20 cellular contexts compared by ENCODE assay signal in the genomic region with DNA sequence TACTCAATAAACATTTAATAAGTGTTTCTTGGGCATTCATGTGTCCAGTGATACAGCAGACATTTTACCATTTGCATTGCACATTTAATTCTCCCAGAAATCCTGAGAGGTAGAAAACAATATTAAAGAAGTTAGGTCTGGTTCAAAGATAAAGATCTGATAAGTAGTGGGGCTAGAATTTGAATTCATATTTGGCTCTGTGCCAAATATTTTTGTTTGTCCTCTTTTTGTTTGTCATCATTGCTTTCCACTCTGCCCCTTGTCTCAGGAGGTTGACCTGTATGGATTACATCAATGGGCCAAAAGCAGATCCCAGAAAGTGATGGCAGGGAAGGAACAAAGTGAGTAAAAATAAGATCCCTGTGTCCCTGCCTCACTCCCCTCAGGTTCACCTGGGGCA.
DNase-seq lines count a peak whose midpoint lies in the region; ATAC-seq, FAIRE-seq and TF ChIP-seq lines count a peak whose summit lies in the region.
"Had no signal": no experiment of that assay in that cellular context is flagged by ENCODE, and none has a peak within 500 bp of the region (broad histone marks: within the 10 kb centered on the region; RNA-seq: fewer than 3 reads in every experiment).

No MANE protein-coding gene starts in this region.

- no peak overlapping the region for H3K4me3 ChIP-seq in HepG2 (replicated peaks in 1 of 3; ENCODE audit: insufficient read depth in 1 of 3, low read depth in 2 of 3, low read length in 3 of 3)
- H3K4me3 ChIP-seq in right lobe of liver, result no peak overlapping the region
- H3K4me3 ChIP-seq in K562, result no peak overlapping the region
- no peak overlapping the region for H3K4me3 ChIP-seq in thoracic aorta
- H3K4me3 ChIP-seq in A673 (ENCODE audit: low read depth, low read length, poor library complexity, severe bottlenecking), result no peak overlapping the region
- no peak overlapping the region for H3K4me3 ChIP-seq in body of pancreas
- H3K4me3 ChIP-seq: BLaER1, GM23248 had no signal

- ATAC-seq in HepG2 (no peak), right lobe of liver (no peak), K562 (no peak), thoracic aorta (ENCODE audit: insufficient number of reproducible peaks, low FRiP score, low read depth) (no peak), body of pancreas (no peak)
- ATAC-seq: CD8-positive, alpha-beta T cell had no signal

- H3K4me1 ChIP-seq in HepG2 (ENCODE audit: insufficient read depth, low read length) (no peaks in the 10 kb centered on the region), right lobe of liver (no peaks in the 10 kb centered on the region), K562 (replicated peaks in 1 of 2; ENCODE audit: control insufficient read depth in 2 of 2, insufficient read depth in 2 of 2, low read length in 2 of 2) (no peaks in the 10 kb centered on the region), thoracic aorta (ENCODE audit: control insufficient read depth in 1 of 2, low read depth in 2 of 2) (peaks cover 16 to 38% of the 10 kb centered on the region in 2 donors), A673 (ENCODE audit: insufficient read depth, low read length, poor library complexity, severe bottlenecking) (no peaks in the 10 kb centered on the region), body of pancreas (no peaks in the 10 kb centered on the region)
- H3K4me1 ChIP-seq: BLaER1, Caco-2 had no signal

- FAIRE-seq in HepG2 (lab: Jason Lieb, UNC) (no peak), K562 (lab: Jason Lieb, UNC) (no peak)
- FAIRE-seq: G401.6, GM12892, GM19239, H1 had no signal

- H3K36me3 ChIP-seq in HepG2 (replicated peaks in 1 of 2; ENCODE audit: control insufficient read depth in 1 of 2, insufficient read depth in 2 of 2, low read length in 2 of 2) (no peaks in the 10 kb centered on the region), right lobe of liver (no peaks in the 10 kb centered on the region), K562 (ENCODE audit: control insufficient read depth, insufficient read depth, low read length) (no peaks in the 10 kb centered on the region), thoracic aorta (no peaks in the 10 kb centered on the region), A673 (ENCODE audit: insufficient read depth, low read length, poor library complexity, severe bottlenecking) (no peaks in the 10 kb centered on the region), body of pancreas (replicated peaks in 1 of 2; ENCODE audit: insufficient read depth in 1 of 2, low read depth in 2 of 2) (no peaks in the 10 kb centered on the region)
- H3K36me3 ChIP-seq: BLaER1 had no signal

- H3K27me3 ChIP-seq in HepG2 (ENCODE audit: control insufficient read depth in 1 of 2, insufficient read depth in 2 of 2, low read length in 2 of 2) (no peaks in the 10 kb centered on the region), right lobe of liver (no peaks in the 10 kb centered on the region), K562 (ENCODE audit: control insufficient read depth in 2 of 2, insufficient read depth in 2 of 2, low read length in 2 of 2) (no peaks in the 10 kb centered on the region), thoracic aorta (replicated peaks; ENCODE audit: insufficient read depth) (no peaks in the 10 kb centered on the region), A673 (replicated peaks; ENCODE audit: insufficient read depth, low read depth, low read length, poor library complexity) (no peaks in the 10 kb centered on the region), body of pancreas (no peaks in the 10 kb centered on the region)
- H3K27me3 ChIP-seq: BLaER1 had no signal

- DNase-seq in HepG2 (ENCODE audit: low spot score), result no peak
- no peak for DNase-seq in right lobe of liver
- peak in 2 of 4 experiments; percentile 7 to 8 for DNase-seq in K562 (ENCODE audit: extremely low read depth in 1 of 4, low spot score in 3 of 4)
- DNase-seq in thoracic aorta (ENCODE audit: low spot score), result no peak
- DNase-seq in A673 (ENCODE audit: low spot score), result no peak
- no peak for DNase-seq in body of pancreas
- DNase-seq: Caco-2; CD4-positive, CD25-positive, alpha-beta regulatory T cell; CD8-positive, alpha-beta T cell; DMS153; DND-41; GM23248; H7; HCEC 1CT had no signal

- H2AFZ ChIP-seq in HepG2 (ENCODE audit: low read length) (no peak overlapping the region), K562 (ENCODE audit: low read depth, low read length) (no peak overlapping the region)
- H2AFZ ChIP-seq: GM23248 had no signal

- no TSS peak for BruUV-seq in HepG2 (replicated peaks; lab: Mats Ljungman, UMichigan)
- BruUV-seq in K562 (replicated peaks; lab: Mats Ljungman, UMichigan), result no TSS peak
- no TSS peak for BruUV-seq in A673 (replicated peaks; lab: Mats Ljungman, UMichigan)

- CTCF ChIA-PET in HepG2 (lab: Yijun Ruan, JAX; ENCODE audit: low intra/inter-chr PET ratio, low total read pairs), result no interaction called here
- CTCF ChIA-PET in K562 (lab: Yijun Ruan, JAX; ENCODE audit: low intra/inter-chr PET ratio), result no interaction called here
- CTCF ChIA-PET in A673 (lab: Charles Lee), result no interaction called here

- TF ChIP-seq EP300 in HepG2 (IDR thresholded peaks at IDR 0.05; ENCODE audit: low read depth in 2 of 2, low read length in 2 of 2), result no peak
- no peak for TF ChIP-seq EP300 in HepG2 (CRISPR knock-in tag; IDR thresholded peaks at IDR 0.05; ENCODE audit: borderline replicate concordance)
- no peak for TF ChIP-seq EP300 in K562 (IDR thresholded peaks at IDR 0.05; ENCODE audit: low read length)

- H3K9me3 ChIP-seq in HepG2 (ENCODE audit: low read length) (no peaks in the 10 kb centered on the region), right lobe of liver (no peaks in the 10 kb centered on the region), K562 (replicated peaks; ENCODE audit: control insufficient read depth, insufficient read depth, low read depth, low read length) (no peaks in the 10 kb centered on the region), thoracic aorta (no peaks in the 10 kb centered on the region), A673 (ENCODE audit: low read depth, low read length, poor library complexity, severe bottlenecking) (no peaks in the 10 kb centered on the region), body of pancreas (no peaks in the 10 kb centered on the region)
- H3K9me3 ChIP-seq: BLaER1, Caco-2 had no signal

- H4K20me1 ChIP-seq in HepG2 (ENCODE audit: insufficient read depth, low read length), result no peaks in the 10 kb centered on the region
- H4K20me1 ChIP-seq in K562 (replicated peaks; ENCODE audit: control insufficient read depth, insufficient read depth, low read length), result no peaks in the 10 kb centered on the region
- H4K20me1 ChIP-seq: BLaER1 had no signal

- TF ChIP-seq POLR2A in HepG2 (IDR thresholded peaks at IDR 0.05; ENCODE audit: insufficient read depth in 1 of 2, low read depth in 2 of 2, low read length in 2 of 2) (no peak), right lobe of liver (IDR thresholded peaks at IDR 0.05) (no peak), K562 (conservative IDR thresholded peaks at IDR 0.05) (no peak), body of pancreas (IDR thresholded peaks at IDR 0.05) (no peak)

- in situ Hi-C loops in HepG2 (cut with HindIII; ENCODE audit: extremely low pct_ligation_motif_present, low pct_unique_long_range_greater_than_20kb) (no loop called here), K562 (cut with MboI) (no loop called here)

- H3K9ac ChIP-seq in HepG2 (ENCODE audit: insufficient read depth, low read depth, low read length) (no peak overlapping the region), K562 (ENCODE audit: insufficient read depth in 1 of 2, low read depth in 2 of 2, low read length in 2 of 2) (no peak overlapping the region)
- H3K9ac ChIP-seq: BLaER1, GM23248 had no signal

- TF ChIP-seq CTCF in HepG2 (CRISPR knock-in tag; IDR thresholded peaks at IDR 0.05) (no peak), right lobe of liver (IDR thresholded peaks at IDR 0.05) (no peak), K562 (IDR thresholded peaks at IDR 0.05 in 2 of 3, conservative IDR thresholded peaks at IDR 0.05 in 1 of 3; ENCODE audit: insufficient read depth in 2 of 3, low read depth in 1 of 3, low read length in 3 of 3) (no peak), thoracic aorta (IDR thresholded peaks at IDR 0.05) (no peak), A673 (conservative IDR thresholded peaks at IDR 0.05; ENCODE audit: low read depth, low read length) (no peak), body of pancreas (IDR thresholded peaks at IDR 0.05) (no peak)

- no peak overlapping the region for H3K4me2 ChIP-seq in HepG2 (ENCODE audit: low read depth, low read length)
- no peak overlapping the region for H3K4me2 ChIP-seq in K562 (ENCODE audit: insufficient read depth, low read length)
- H3K4me2 ChIP-seq: BLaER1 had no signal

- no peaks in the 10 kb centered on the region for H3K9me1 ChIP-seq in K562 (ENCODE audit: control insufficient read depth, insufficient read depth, low read length)

- POLR2A ChIA-PET in HepG2 (lab: Yijun Ruan, JAX), result no interaction called here
- POLR2A ChIA-PET in K562 (lab: Yijun Ruan, JAX), result no interaction called here
- POLR2A ChIA-PET in A673 (lab: Charles Lee; ENCODE audit: low non-redundant PET), result no interaction called here

- H3K27ac ChIP-seq in HepG2 (ENCODE audit: extremely low read length, insufficient read depth, low read length) (no peak overlapping the region), right lobe of liver (no peak overlapping the region), K562 (ENCODE audit: extremely low read depth, low read depth, low read length) (no peak overlapping the region), thoracic aorta (peak overlapping the region; percentile 8 to 20), A673 (ENCODE audit: low read depth, low read length, poor library complexity, severe bottlenecking) (no peak overlapping the region), body of pancreas (no peak overlapping the region)
- H3K27ac ChIP-seq: BLaER1, C4-2B, GM23248 had no signal

- TF ChIP-seq RAD21 in HepG2 (CRISPR knock-in tag; IDR thresholded peaks at IDR 0.05) (no peak), K562 (CRISPR knock-in tag; conservative IDR thresholded peaks at IDR 0.05 in 1 of 2, IDR thresholded peaks at IDR 0.05 in 1 of 2) (no peak)

- H3K79me2 ChIP-seq in HepG2 (ENCODE audit: insufficient read depth, low read length), result no peaks in the 10 kb centered on the region
- no peaks in the 10 kb centered on the region for H3K79me2 ChIP-seq in K562 (ENCODE audit: control insufficient read depth, insufficient read depth, low read length)

- intact Hi-C loops in HepG2 (cut with micrococcal nuclease; ENCODE audit: unreplicated experiment), result no loop called here
- intact Hi-C loops in right lobe of liver (cut with DNase I), result no loop called here
- intact Hi-C loops in K562 (cut with micrococcal nuclease), result no loop called here
- intact Hi-C loops in A673 (cut with micrococcal nuclease; ENCODE audit: unreplicated experiment), result no loop called here
- intact Hi-C loops in body of pancreas (cut with DNase I), result no loop called here

TF ChIP-seq in HepG2, 621 proteins besides CTCF, POLR2A, EP300 and RAD21 (continues in another document):
- TF ChIP-seq LCORL (IDR thresholded peaks at IDR 0.05) (peak; percentile 98), LCORL (CRISPR knock-in tag; IDR thresholded peaks at IDR 0.05) (no peak)

TF ChIP-seq in K562, 482 proteins besides CTCF, POLR2A, EP300 and RAD21 (continues in another document):
- TF ChIP-seq OTX1 (CRISPR knock-in tag; IDR thresholded peaks at IDR 0.05) (no peak), NFE2 (IDR thresholded peaks at IDR 0.05; ENCODE audit: low read depth) (no peak), MIER1 (IDR thresholded peaks at IDR 0.05; ENCODE audit: low read depth) (no peak), ZNF282 (CRISPR knock-in tag; IDR thresholded peaks at IDR 0.05) (no peak), LARP7 (IDR thresholded peaks at IDR 0.05) (no peak)

Comparison
In these comparisons a context has a peak if more than half of its experiments do, and no peak if none do; other contexts are left out.
1. H3K27ac ChIP-seq: peak in thoracic aorta (2 of 2); none in HepG2 (single experiment), right lobe of liver (0 of 3), K562 (single experiment), A673 (single experiment) and body of pancreas (0 of 4).